ENCODE assay signal across 8 cellular contexts in genomic region chr10:58291538-58292174, GRCh38. TPM values are rescaled to one million over a fixed set of nuclear protein-coding genes. Genes with fewer than 3 reads are reported as not detected.
DNase-seq lines count a peak whose midpoint lies in the region; ATAC-seq, FAIRE-seq and TF ChIP-seq lines count a peak whose summit lies in the region.

No MANE protein-coding gene starts in this region.

- H3K79me1 ChIP-seq in neuronal stem cell (ENCODE audit: low read depth, low read length): no peaks in the 10 kb centered on the region

- POLR2A ChIA-PET in A549 (lab: Yijun Ruan, JAX): interaction anchor here (0.6 to 2.6 kb wide), 2 partner anchors 44 to 50 kb away, joined by 7 to 15 read pairs; no protein-coding TSS in a partner anchor

- no peak overlapping the region for H2BK120ac ChIP-seq in neuronal stem cell (ENCODE audit: low read depth, low read length)

- peak; percentile 87 for FAIRE-seq in A549 (lab: Jason Lieb, UNC)
- FAIRE-seq in H54 (lab: Jason Lieb, UNC): peak; percentile 99

- H2AFZ ChIP-seq in SU-DHL-6 (ENCODE audit: low read depth, low read length, severe bottlenecking): no peak overlapping the region
- no peak overlapping the region for H2AFZ ChIP-seq in neuronal stem cell (ENCODE audit: low read length)

- H3K79me2 ChIP-seq in SU-DHL-6 (ENCODE audit: insufficient read depth, low read length): no peaks in the 10 kb centered on the region

- no peak overlapping the region for H4K8ac ChIP-seq in neuronal stem cell (ENCODE audit: low read depth, low read length)

- H2BK15ac ChIP-seq in neuronal stem cell (ENCODE audit: low read length): no peak overlapping the region

- H3K23ac ChIP-seq in neuronal stem cell (ENCODE audit: low read depth, low read length, poor library complexity): no peak overlapping the region

- intact Hi-C loops in dorsolateral prefrontal cortex (cut with DNase I): loop anchor here (2.0 to 5.0 kb wide), 3 partner anchors 96 to 114 kb away; partner anchors contain the start of gene TFAM (in 1 of the 2)

- H3K27ac ChIP-seq in A549 (no peak overlapping the region), SU-DHL-6 (ENCODE audit: low read depth, low read length) (no peak overlapping the region), dorsolateral prefrontal cortex (no peak overlapping the region), neuronal stem cell (replicated peaks; ENCODE audit: low read length) (no peak overlapping the region)

- CTCF ChIA-PET in A549 (lab: Yijun Ruan, JAX): interaction anchor here (0.7 to 7.7 kb wide), 30 partner anchors 9 to 586 kb away, joined by 3 to 221 read pairs (median 5); partner anchors contain the start of genes CISD1 and IPMK

- H4K20me1 ChIP-seq in SU-DHL-6 (ENCODE audit: low read depth, low read length): no peaks in the 10 kb centered on the region

- H3K14ac ChIP-seq in neuronal stem cell (ENCODE audit: low read length): no peak overlapping the region

- 8% methylated on average over 5 of the region's 5 CpGs for WGBS in A549 (ENCODE audit: missing lambda C conversion rate)
- WGBS in neuronal stem cell (ENCODE audit: extremely low coverage in 2 of 2, insufficient read length in 2 of 2, insufficient replicate concordance in 1 of 2), 2 donors: no CpG with 5 or more reads among the region's 5 CpGs

- H3K27me3 ChIP-seq in SU-DHL-6 (ENCODE audit: low read length) (no peaks in the 10 kb centered on the region), dorsolateral prefrontal cortex (no peaks in the 10 kb centered on the region), neuronal stem cell (ENCODE audit: control insufficient read depth in 3 of 3, insufficient read depth in 3 of 3, low read depth in 1 of 3, low read length in 3 of 3) (no peaks in the 10 kb centered on the region)

- no peak overlapping the region for H2BK12ac ChIP-seq in neuronal stem cell (ENCODE audit: low read length)

- no peak overlapping the region; the same call in 2 of the 3 replicates for H3K4me2 ChIP-seq in A549
- no peak overlapping the region for H3K4me2 ChIP-seq in SU-DHL-6 (ENCODE audit: low read depth, low read length, poor library complexity, severe bottlenecking)
- H3K4me2 ChIP-seq in neuronal stem cell (ENCODE audit: insufficient read depth, low read length, poor library complexity, severe bottlenecking): no peak overlapping the region

- H2AK5ac ChIP-seq in neuronal stem cell (ENCODE audit: low read depth, low read length): no peak overlapping the region

- no peak overlapping the region for H3K4me3 ChIP-seq in A549
- no peak overlapping the region for H3K4me3 ChIP-seq in SU-DHL-6 (ENCODE audit: insufficient read depth, low read length, poor library complexity, severe bottlenecking)
- H3K4me3 ChIP-seq in dorsolateral prefrontal cortex: no peak overlapping the region
- H3K4me3 ChIP-seq in neuronal stem cell (ENCODE audit: low read length in 2 of 2): no peak overlapping the region

- ATAC-seq in A549: peak; percentile 83 to 92

- H3K9me3 ChIP-seq in A549 (no peaks in the 10 kb centered on the region), SU-DHL-6 (ENCODE audit: insufficient read depth, low read length) (no peaks in the 10 kb centered on the region), neuronal stem cell (replicated peaks in 1 of 2; ENCODE audit: control insufficient read depth in 2 of 2, insufficient read depth in 1 of 2, low read depth in 1 of 2, low read length in 2 of 2) (no peaks in the 10 kb centered on the region)

- no peak overlapping the region for H4K91ac ChIP-seq in neuronal stem cell (ENCODE audit: low read depth, low read length, poor library complexity)

- H3K4ac ChIP-seq in neuronal stem cell (ENCODE audit: low read length): no peak overlapping the region

- no peak for TF ChIP-seq EP300 in A549 (IDR thresholded peaks at IDR 0.05)

- TF ChIP-seq RAD21 in A549 (conservative IDR thresholded peaks at IDR 0.05 in 1 of 2, IDR thresholded peaks at IDR 0.05 in 1 of 2): peak; percentile 93 to 95

- H3K9me2 ChIP-seq in SU-DHL-6 (replicated peaks; ENCODE audit: insufficient read depth, low read length): no peaks in the 10 kb centered on the region

- peaks cover 14% of the 10 kb centered on the region; the same call in 1 of the 2 replicates for H3F3A ChIP-seq in SU-DHL-6 (ENCODE audit: insufficient read depth)

- TF ChIP-seq POLR2A in A549 (IDR thresholded peaks at IDR 0.05; ENCODE audit: low read length) (no peak), H54 (IDR thresholded peaks at IDR 0.05; ENCODE audit: low read depth, low read length) (no peak)

- H3K4me1 ChIP-seq in A549: no peaks in the 10 kb centered on the region
- H3K4me1 ChIP-seq in neuronal stem cell (ENCODE audit: control insufficient read depth in 2 of 2, insufficient read depth in 1 of 2, low read depth in 1 of 2, low read length in 2 of 2): peaks cover 0 to 3% of the 10 kb centered on the region in 2 donors

- H3K18ac ChIP-seq in neuronal stem cell (ENCODE audit: low read length): no peak overlapping the region

- peak; percentile 97 for TF ChIP-seq CTCF in A549 (IDR thresholded peaks at IDR 0.05)
- TF ChIP-seq CTCF in SU-DHL-6 (IDR thresholded peaks at IDR 0.05; ENCODE audit: insufficient read depth, low read length, poor library complexity, severe bottlenecking): peak; percentile 56
- TF ChIP-seq CTCF in dorsolateral prefrontal cortex (IDR thresholded peaks at IDR 0.05 in 54 of 56, conservative IDR thresholded peaks at IDR 0.05 in 2 of 56; ENCODE audit: low read depth in 1 of 56, partially characterized antibody in 56 of 56): peak; percentile 47 to 92 (median 76)

- no peak overlapping the region for H2BK5ac ChIP-seq in neuronal stem cell (ENCODE audit: low read length)

- H3K9ac ChIP-seq in SU-DHL-6 (ENCODE audit: low read length) (no peak overlapping the region), neuronal stem cell (ENCODE audit: low read depth, low read length, poor library complexity) (no peak overlapping the region)

- peak; percentile 15 to 66 for DNase-seq in A549 (ENCODE audit: low read depth in 1 of 2, low spot score in 1 of 2)
- peak; percentile 9 for DNase-seq in GDM1 (lab: John Stamatoyannopoulos, UW)
- DNase-seq in H54 (ENCODE audit: insufficient read length, low spot score): no peak
- peak; percentile 89 to 96 for DNase-seq in Kasumi-1 (lab: John Stamatoyannopoulos, UW)
- DNase-seq in dorsolateral prefrontal cortex: peak in 2 of 10 donors; percentile 6 to 18
- DNase-seq in medulla oblongata (ENCODE audit: extremely low spot score): peak; percentile 38
- no peak for DNase-seq in neuronal stem cell (ENCODE audit: low spot score)

- peaks cover 5% of the 10 kb centered on the region; the same call in 1 of the 2 replicates for H3K36me3 ChIP-seq in SU-DHL-6 (ENCODE audit: low read length)
- no peaks in the 10 kb centered on the region for H3K36me3 ChIP-seq in neuronal stem cell (replicated peaks in 1 of 2; ENCODE audit: control insufficient read depth in 2 of 2, insufficient read depth in 2 of 2, low read length in 2 of 2)

TF ChIP-seq in A549, 52 proteins besides CTCF, POLR2A, EP300 and RAD21:
- no peak for TF ChIP-seq RCOR1 (IDR thresholded peaks at IDR 0.05; ENCODE audit: low read depth, low read length)
- no peak for TF ChIP-seq FOXS1 (CRISPR knock-in tag; IDR thresholded peaks at IDR 0.05)
- TF ChIP-seq SMC3 (IDR thresholded peaks at IDR 0.05): peak; percentile 96
- TF ChIP-seq ZSCAN20 (CRISPR knock-in tag; IDR thresholded peaks at IDR 0.05): no peak
- TF ChIP-seq, protein P1, sequence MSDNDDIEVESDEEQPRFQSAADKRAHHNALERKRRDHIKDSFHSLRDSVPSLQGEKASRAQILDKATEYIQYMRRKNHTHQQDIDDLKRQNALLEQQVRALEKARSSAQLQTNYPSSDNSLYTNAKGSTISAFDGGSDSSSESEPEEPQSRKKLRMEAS (IDR thresholded peaks at IDR 0.05): no peak
TF ChIP-seq in A549: peak in this region for 1.

RNA-seq across cellular contexts. Expression of gene CISD1, which starts 22.7 kb away (rescaled TPM):
- polyA plus RNA-seq in A549 (2011; rRNA removed) (102 and 111 TPM in 2 replicates), A549 (2017; fragmentation: RNase III; extraction: RNeasy Plus Mini Kit Qiagen cat#74134 plus additional on column Dnase treatment) (43.5 to 48.6 TPM (median 48.1 TPM) in 3 replicates)
- polyA plus RNA-seq in A549 (2012; cell fraction: cytosol; rRNA removed): 22.7 and 26.3 TPM in 2 replicates
- polyA plus RNA-seq in A549 (2012; cell fraction: nucleus; rRNA removed): 5.6 and 7.2 TPM in 2 replicates
- polyA minus RNA-seq in A549 (2011; rRNA and poly(A)+ RNA removed): 3.9 and 7.8 TPM in 2 replicates
- total RNA-seq in dorsolateral prefrontal cortex: 100 to 1,000 TPM in 6 of 120 experiments, 10 to 100 TPM in 114; 25.5 to 115 (median 77.2) TPM
- 56.0 TPM for polyA plus RNA-seq in neuronal stem cell (2013, experiment 1 of 2)
- 51.1 TPM for polyA plus RNA-seq in neuronal stem cell (2013, experiment 2 of 2)

RNA-seq across cellular contexts. Expression of gene IPMK, which starts 24.0 kb away (rescaled TPM):
- polyA plus RNA-seq in A549 (2011; rRNA removed) (3.7 and 5.6 TPM in 2 replicates), A549 (2017; fragmentation: RNase III; extraction: RNeasy Plus Mini Kit Qiagen cat#74134 plus additional on column Dnase treatment) (2.9 to 3.2 TPM (median 3.0 TPM) in 3 replicates)
- 0.59 and 0.74 TPM in 2 replicates for polyA plus RNA-seq in A549 (2012; cell fraction: cytosol; rRNA removed)
- 0.37 and 0.65 TPM in 2 replicates for polyA plus RNA-seq in A549 (2012; cell fraction: nucleus; rRNA removed)
- polyA minus RNA-seq in A549 (2011; rRNA and poly(A)+ RNA removed): 2.1 and 2.7 TPM in 2 replicates
- 1 to 10 TPM; 4.1 to 7.9 (median 5.9) TPM for total RNA-seq in dorsolateral prefrontal cortex
- polyA plus RNA-seq in neuronal stem cell (2013, experiment 1 of 2): 5.0 TPM
- polyA plus RNA-seq in neuronal stem cell (2013, experiment 2 of 2): 5.2 TPM

RNA-seq across cellular contexts. Expression of gene UBE2D1, which starts 43.1 kb away (rescaled TPM):
- polyA plus RNA-seq in A549 (2011; rRNA removed) (35.1 and 40.5 TPM in 2 replicates), A549 (2017; fragmentation: RNase III; extraction: RNeasy Plus Mini Kit Qiagen cat#74134 plus additional on column Dnase treatment) (16.7 to 18.1 TPM (median 17.9 TPM) in 3 replicates)
- polyA plus RNA-seq in A549 (2012; cell fraction: cytosol; rRNA removed): 9.2 and 10.8 TPM in 2 replicates
- polyA plus RNA-seq in A549 (2012; cell fraction: nucleus; rRNA removed): 5.5 and 6.3 TPM in 2 replicates
- polyA minus RNA-seq in A549 (2011; rRNA and poly(A)+ RNA removed): 6.1 and 6.3 TPM in 2 replicates
- total RNA-seq in dorsolateral prefrontal cortex: 10 to 100 TPM in 119 of 120 experiments, 1 to 10 TPM in 1; 8.7 to 27.7 (median 17.2) TPM
- 30.6 TPM for polyA plus RNA-seq in neuronal stem cell (2013, experiment 1 of 2)
- polyA plus RNA-seq in neuronal stem cell (2013, experiment 2 of 2): 30.6 TPM

Comparison
In these comparisons a context has a peak if more than half of its experiments do, and no peak if none do; other contexts are left out.
1. DNase-seq: peak in A549 (2 of 2), GDM1 (single experiment), Kasumi-1 (2 of 2) and medulla oblongata (single experiment); none in H54 (single experiment) and neuronal stem cell (single experiment).
2. Peak in every context shown above with its lines, with median percentiles within 50 percentile points of each other: CTCF ChIP-seq.